6 cellular contexts compared by ENCODE assay signal in genomic region chr2:201674794-201675193, GRCh38. TPM values are rescaled to one million over a fixed set of nuclear protein-coding genes. Genes with fewer than 3 reads are reported as not detected.
"Had no signal": no experiment of that assay in that cellular context is flagged by ENCODE, and none has a peak within 500 bp of the region (broad histone marks: within the 10 kb centered on the region; RNA-seq: fewer than 3 reads in every experiment).

No MANE protein-coding gene starts in this region.

- DNase-seq: GM23248, H9, HCEC 1CT had no signal

- H3K4me3 ChIP-seq: GM23248 had no signal

- H3K4me1 Mint-ChIP-seq: IgD-negative memory B cell had no signal

- H3K27ac Mint-ChIP-seq: H9 had no signal

- H3K27ac ChIP-seq: GM23248 had no signal

- H3K36me3 Mint-ChIP-seq: IgD-negative memory B cell had no signal

- H3K9me3 Mint-ChIP-seq: H9, IgD-negative memory B cell had no signal

- H3K4me3 Mint-ChIP-seq: H9, IgD-negative memory B cell had no signal

- H3K9ac ChIP-seq: GM23248 had no signal

RNA-seq across cellular contexts. Expression of gene MPP4, which starts 23.6 kb away (rescaled TPM):
- total RNA-seq: H1, H9, HT-29 had no signal
- polyA plus RNA-seq: H1, IgD-negative memory B cell had no signal
